In genomic region chr16:88706288-88706964, GRCh38 we compare ENCODE assay signal across 8 cellular contexts. TPM values are rescaled to one million over a fixed set of nuclear protein-coding genes. Genes with fewer than 3 reads are reported as not detected.
A peak's percentile ranks its signal among the peaks of the same experiment; 100 is the strongest.
DNase-seq lines count a peak whose midpoint lies in the region; ATAC-seq and TF ChIP-seq lines count a peak whose summit lies in the region.

Gene CTU2 (plus strand): TSS chr16:88706503. CDS start chr16:88706531, 28 bp downstream.
Gene RNF166 (minus strand): TSS chr16:88706408. CDS start chr16:88706325, 83 bp downstream.

- peak within 1 kb of the TSS; percentile 88 for H3K4me3 Mint-ChIP-seq in activated CD4-positive, alpha-beta T cell treated with anti-CD3 and anti-CD28 coated beads, Interleukin-2, amount 10 ng/mL, durations not matched to agents 24 days and 14 days

- no peaks in the 10 kb centered on the region for H3K27me3 Mint-ChIP-seq in activated CD4-positive, alpha-beta T cell treated with anti-CD3 and anti-CD28 coated beads, Interleukin-2, amount 10 ng/mL, durations not matched to agents 24 days and 14 days

- peaks cover 37% of the 10 kb centered on the region for H3K4me1 Mint-ChIP-seq in activated CD4-positive, alpha-beta T cell treated with anti-CD3 and anti-CD28 coated beads, Interleukin-2, amount 10 ng/mL, durations not matched to agents 24 days and 14 days

- POLR2A ChIA-PET in AG04449 (lab: Yijun Ruan, JAX), result interaction anchor here (1.0 to 1.1 kb wide), 2 partner anchors 66 to 97 kb away, joined by 3 to 4 read pairs; no protein-coding TSS in a partner anchor

- peak; percentile 14 for DNase-seq in AG04449 (ENCODE audit: low read depth, low spot score)
- DNase-seq in NCI-H524 (lab: John Stamatoyannopoulos, UW), result peak; percentile 78 to 82
- peak; percentile 98 for DNase-seq in activated CD4-positive, alpha-beta T cell treated with anti-CD3 and anti-CD28 coated beads, Interleukin-2, amount 10 ng/mL, durations not matched to agents 24 days and 14 days
- peak; percentile 89 for DNase-seq in coronary artery (ENCODE audit: low spot score)
- DNase-seq in left colon, result peak; percentile 86 to 94
- DNase-seq in stimulated activated CD4-positive, alpha-beta T cell treated with anti-CD3 and anti-CD28 coated beads, Interleukin-1b, Interleukin-23, amount 100 ng/mL, for 4 hours (ENCODE audit: low read depth in 2 of 2), result peak; percentile 87 to 95

- no peak for TF ChIP-seq CTCF in AG04449 (IDR thresholded peaks at IDR 0.05; ENCODE audit: insufficient read depth, low read length, missing control alignments)
- no peak for TF ChIP-seq CTCF in coronary artery (IDR thresholded peaks at IDR 0.05)

- intact Hi-C loops in activated CD4-positive, alpha-beta T cell treated with anti-CD3 and anti-CD28 coated beads, Interleukin-2, amount 10 ng/mL, durations not matched to agents 24 days and 14 days (cut with micrococcal nuclease), result loop anchor here (1.0 kb wide), 2 partner anchors 31 to 136 kb away; partner anchors contain the start of gene ZC3H18
- intact Hi-C loops in left colon (cut with DNase I, micrococcal nuclease), result no loop called here

- peak within 1 kb of the TSS; percentile 96 for H3K4me3 ChIP-seq in AG04449 (ENCODE audit: low read depth, low read length)
- H3K4me3 ChIP-seq in coronary artery, result peak within 1 kb of the TSS; percentile 94

- ATAC-seq in GM18861 (IDR thresholded peaks at IDR 0.05; ENCODE audit: unreplicated experiment) (peak; percentile 47), HG03108 (IDR thresholded peaks at IDR 0.05; ENCODE audit: unreplicated experiment) (peak; percentile 46), left colon (peak; percentile 91)

- H3K27ac ChIP-seq in coronary artery, result peak within 1 kb of the TSS; percentile 66 to 91

- H3K9me3 Mint-ChIP-seq in activated CD4-positive, alpha-beta T cell treated with anti-CD3 and anti-CD28 coated beads, Interleukin-2, amount 10 ng/mL, durations not matched to agents 24 days and 14 days, result no peaks in the 10 kb centered on the region

- CTCF ChIA-PET in AG04449 (lab: Yijun Ruan, JAX), result interaction anchor here (1.2 to 5.0 kb wide), 3 partner anchors 18 to 37 kb away, joined by 3 to 25 read pairs (median 4); no protein-coding TSS in a partner anchor

- H3K36me3 Mint-ChIP-seq in activated CD4-positive, alpha-beta T cell treated with anti-CD3 and anti-CD28 coated beads, Interleukin-2, amount 10 ng/mL, durations not matched to agents 24 days and 14 days (ENCODE audit: low read depth), result peaks cover 12% of the 10 kb centered on the region

- peak within 1 kb of the TSS; percentile 87 for H3K27ac Mint-ChIP-seq in activated CD4-positive, alpha-beta T cell treated with anti-CD3 and anti-CD28 coated beads, Interleukin-2, amount 10 ng/mL, durations not matched to agents 24 days and 14 days

RNA-seq across cellular contexts. Expression of gene CTU2, which starts in this region (rescaled TPM):
- 68.8 and 69.9 TPM in 2 replicates for total RNA-seq in activated CD4-positive, alpha-beta T cell treated with anti-CD3 and anti-CD28 coated beads, Interleukin-2, amount 10 ng/mL, durations not matched to agents 24 days and 14 days
- total RNA-seq in left colon, result 10 to 100 TPM in 1 of 2 donors, 1 to 10 TPM in 1; 9.8 to 15.0 TPM

RNA-seq across cellular contexts. Expression of gene RNF166, which starts in this region (rescaled TPM):
- total RNA-seq in activated CD4-positive, alpha-beta T cell treated with anti-CD3 and anti-CD28 coated beads, Interleukin-2, amount 10 ng/mL, durations not matched to agents 24 days and 14 days, result 47.3 and 49.7 TPM in 2 replicates
- 10 to 100 TPM; 11.4 to 12.0 TPM for total RNA-seq in left colon

Comparison
In these comparisons a context has a peak if more than half of its experiments do, and no peak if none do; other contexts are left out.
1. Peak in every context shown above with its lines: DNase-seq, ATAC-seq, H3K4me3 ChIP-seq and H3K27ac ChIP-seq.
2. DNase-seq: peak in every context shown above with its lines; median percentile 98 in activated CD4-positive, alpha-beta T cell treated with anti-CD3 and anti-CD28 coated beads, Interleukin-2, amount 10 ng/mL, durations not matched to agents 24 days and 14 days; 91 in stimulated activated CD4-positive, alpha-beta T cell treated with anti-CD3 and anti-CD28 coated beads, Interleukin-1b, Interleukin-23, amount 100 ng/mL, for 4 hours; 90 in left colon; 89 in coronary artery; 80 in NCI-H524; 14 in AG04449.